In genomic region chr7:134605978-134606923, GRCh38 we compare ENCODE assay signal across 8 cellular contexts.
DNase-seq lines count a peak whose midpoint lies in the region; ATAC-seq and TF ChIP-seq lines count a peak whose summit lies in the region.

No MANE protein-coding gene starts in this region.

- no peak overlapping the region for H3K4me3 Mint-ChIP-seq in activated T-cell treated with anti-CD3 and anti-CD28 coated beads, Interleukin-2, amount 50 U/mL, for 24 hours
- no peak overlapping the region for H3K4me3 Mint-ChIP-seq in nephron
- H3K4me3 Mint-ChIP-seq in stimulated activated naive CD8-positive, alpha-beta T cell treated with anti-CD3 and anti-CD28 coated beads, Interleukin-15, Interleukin-2, amounts not matched to agents 100 ng/mL and 50 ng/mL, for 24 hours: peak overlapping the region; percentile 66

- peaks cover 47% of the 10 kb centered on the region for H3K27me3 Mint-ChIP-seq in activated T-cell treated with anti-CD3 and anti-CD28 coated beads, Interleukin-2, amount 50 U/mL, for 24 hours
- peaks cover 12% of the 10 kb centered on the region for H3K27me3 Mint-ChIP-seq in nephron (ENCODE audit: low read depth)
- peaks cover 51% of the 10 kb centered on the region for H3K27me3 Mint-ChIP-seq in stimulated activated naive CD8-positive, alpha-beta T cell treated with anti-CD3 and anti-CD28 coated beads, Interleukin-15, Interleukin-2, amounts not matched to agents 100 ng/mL and 50 ng/mL, for 24 hours

- H3K27ac Mint-ChIP-seq in activated T-cell treated with anti-CD3 and anti-CD28 coated beads, Interleukin-2, amount 50 U/mL, for 24 hours: no peak overlapping the region
- peak overlapping the region in 1 of 3 experiments; percentile 4 for H3K27ac Mint-ChIP-seq in nephron
- no peak overlapping the region for H3K27ac Mint-ChIP-seq in stimulated activated naive CD8-positive, alpha-beta T cell treated with anti-CD3 and anti-CD28 coated beads, Interleukin-15, Interleukin-2, amounts not matched to agents 100 ng/mL and 50 ng/mL, for 24 hours

- H3K4me1 Mint-ChIP-seq in activated T-cell treated with anti-CD3 and anti-CD28 coated beads, Interleukin-2, amount 50 U/mL, for 24 hours (ENCODE audit: low read depth): peaks cover 3% of the 10 kb centered on the region
- H3K4me1 Mint-ChIP-seq in nephron: peaks cover 15% of the 10 kb centered on the region
- peaks cover 5% of the 10 kb centered on the region for H3K4me1 Mint-ChIP-seq in stimulated activated naive CD8-positive, alpha-beta T cell treated with anti-CD3 and anti-CD28 coated beads, Interleukin-15, Interleukin-2, amounts not matched to agents 100 ng/mL and 50 ng/mL, for 24 hours (ENCODE audit: low read depth)

- ATAC-seq in GM18907 (IDR thresholded peaks at IDR 0.05; ENCODE audit: unreplicated experiment) (peak; percentile 83), HG03460 (IDR thresholded peaks at IDR 0.05; ENCODE audit: unreplicated experiment) (peak; percentile 90)

- H3K9me3 Mint-ChIP-seq in activated T-cell treated with anti-CD3 and anti-CD28 coated beads, Interleukin-2, amount 50 U/mL, for 24 hours: no peaks in the 10 kb centered on the region
- no peaks in the 10 kb centered on the region for H3K9me3 Mint-ChIP-seq in nephron
- H3K9me3 Mint-ChIP-seq in stimulated activated naive CD8-positive, alpha-beta T cell treated with anti-CD3 and anti-CD28 coated beads, Interleukin-15, Interleukin-2, amounts not matched to agents 100 ng/mL and 50 ng/mL, for 24 hours: no peaks in the 10 kb centered on the region

- no peak overlapping the region for H3K4me3 ChIP-seq in AG09309 (ENCODE audit: control insufficient read depth, low read depth, low read length)

- H3K36me3 Mint-ChIP-seq in activated T-cell treated with anti-CD3 and anti-CD28 coated beads, Interleukin-2, amount 50 U/mL, for 24 hours (ENCODE audit: low read depth): no peaks in the 10 kb centered on the region
- H3K36me3 Mint-ChIP-seq in nephron (ENCODE audit: low read depth): no peaks in the 10 kb centered on the region
- no peaks in the 10 kb centered on the region for H3K36me3 Mint-ChIP-seq in stimulated activated naive CD8-positive, alpha-beta T cell treated with anti-CD3 and anti-CD28 coated beads, Interleukin-15, Interleukin-2, amounts not matched to agents 100 ng/mL and 50 ng/mL, for 24 hours (ENCODE audit: low read depth)

- peak; percentile 91 for TF ChIP-seq CTCF in AG09309 (IDR thresholded peaks at IDR 0.05; ENCODE audit: control insufficient read depth, insufficient read depth, low read depth, low read length, missing control alignments)
- TF ChIP-seq CTCF in nephron (IDR thresholded peaks at IDR 0.05; ENCODE audit: unreplicated experiment in 3 of 3): peak; percentile 92 to 95 (median 93)

- no peak for DNase-seq in AG09309 (ENCODE audit: low read depth)
- DNase-seq in OCI-M1 (lab: John Stamatoyannopoulos, UW): peak; percentile 59
- peak; percentile 62 for DNase-seq in activated T-cell treated with anti-CD3 and anti-CD28 coated beads, Interleukin-2, amount 50 U/mL, for 24 hours
- peak; percentile 42 for DNase-seq in fibroblast of gingiva (ENCODE audit: low read depth)
